8 cellular contexts compared by ENCODE assay signal in genomic region chr9:126499005-126499910, GRCh38.
DNase-seq lines count a peak whose midpoint lies in the region; ATAC-seq, FAIRE-seq and TF ChIP-seq lines count a peak whose summit lies in the region.

No MANE protein-coding gene starts in this region.

- ATAC-seq in GM21526 (IDR thresholded peaks at IDR 0.05; ENCODE audit: low FRiP score, unreplicated experiment) (no peak), GM18858 (IDR thresholded peaks at IDR 0.05; ENCODE audit: unreplicated experiment) (no peak)

- H3K4me1 ChIP-seq in DOHH2 (ENCODE audit: control insufficient read depth, low read length): peaks cover 18% of the 10 kb centered on the region
- no peaks in the 10 kb centered on the region for H3K4me1 ChIP-seq in small intestine (ENCODE audit: control insufficient read depth in 2 of 2, insufficient read depth in 1 of 2, low read depth in 1 of 2, low read length in 1 of 2)

- no peaks in the 10 kb centered on the region for H4K20me1 ChIP-seq in DOHH2 (ENCODE audit: control insufficient read depth, insufficient read depth, low read depth, low read length)

- FAIRE-seq in small intestine (lab: Jason Lieb, UNC): no peak

- H3K9me2 ChIP-seq in DOHH2 (replicated peaks; ENCODE audit: control insufficient read depth, low read length): no peaks in the 10 kb centered on the region

- H3K27ac Mint-ChIP-seq in IgD-negative memory B cell: peak overlapping the region in 1 of 3 donors; percentile 76

- peaks cover 14% of the 10 kb centered on the region for H3K27me3 Mint-ChIP-seq in IgD-negative memory B cell

- peak overlapping the region in 3 of 4 donors; percentile 23 to 89 (median 25) for H3K4me3 Mint-ChIP-seq in IgD-negative memory B cell

- no peaks in the 10 kb centered on the region for H3K36me3 ChIP-seq in DOHH2 (ENCODE audit: control insufficient read depth, low read length)
- no peaks in the 10 kb centered on the region for H3K36me3 ChIP-seq in brain microvascular endothelial cell (replicated peaks)
- H3K36me3 ChIP-seq in small intestine (ENCODE audit: control insufficient read depth in 2 of 2, insufficient read depth in 2 of 2, low read length in 2 of 2): no peaks in the 10 kb centered on the region

- H3K4me3 ChIP-seq in DOHH2 (ENCODE audit: low read length) (peak overlapping the region; percentile 67), brain microvascular endothelial cell (ENCODE audit: low read depth, low read length) (peak overlapping the region; percentile 50), small intestine (ENCODE audit: low read depth in 1 of 2, low read length in 2 of 2) (no peak overlapping the region)

- H3K9me3 Mint-ChIP-seq in IgD-negative memory B cell: no peaks in the 10 kb centered on the region

- in situ Hi-C loops in brain microvascular endothelial cell (cut with HindIII; ENCODE audit: low pct_ligation_motif_present, low sequenced_read_pairs): no loop called here

- peak; percentile 91 for TF ChIP-seq CTCF in DOHH2 (IDR thresholded peaks at IDR 0.05; ENCODE audit: low read depth, low read length, poor library complexity, severe bottlenecking)
- TF ChIP-seq CTCF in brain microvascular endothelial cell (IDR thresholded peaks at IDR 0.05; ENCODE audit: low read depth, low read length, missing control alignments): peak; percentile 87

- H3F3A ChIP-seq in DOHH2 (ENCODE audit: control insufficient read depth, insufficient read depth): no peaks in the 10 kb centered on the region

- H3K27me3 ChIP-seq in DOHH2 (ENCODE audit: control insufficient read depth, low read length): peaks cover 16% of the 10 kb centered on the region
- H3K27me3 ChIP-seq in brain microvascular endothelial cell (replicated peaks): no peaks in the 10 kb centered on the region
- peaks cover 0 to 1% of the 10 kb centered on the region in 2 donors for H3K27me3 ChIP-seq in small intestine (ENCODE audit: control insufficient read depth in 2 of 2, insufficient read depth in 2 of 2, low read length in 2 of 2)

- peaks cover 2% of the 10 kb centered on the region for H3K36me3 Mint-ChIP-seq in IgD-negative memory B cell

- no peaks in the 10 kb centered on the region for H3K9me3 ChIP-seq in DOHH2 (ENCODE audit: control insufficient read depth, insufficient read depth, low read length)
- no peaks in the 10 kb centered on the region for H3K9me3 ChIP-seq in small intestine (ENCODE audit: control insufficient read depth, low read depth)

- 3 to 9% (median 5%) methylated on average over 44 to 46 of the region's 46 CpGs for WGBS in small intestine, 3 donors

- H3K79me2 ChIP-seq in DOHH2 (ENCODE audit: control insufficient read depth, low read length): no peaks in the 10 kb centered on the region

- H3K27ac ChIP-seq in DOHH2 (ENCODE audit: low read depth, low read length) (no peak overlapping the region), brain microvascular endothelial cell (no peak overlapping the region), small intestine (ENCODE audit: low read depth in 1 of 2, low read length in 1 of 2) (no peak overlapping the region)

- peak overlapping the region; percentile 87 for H3K4me2 ChIP-seq in DOHH2 (ENCODE audit: low read length)

- DNase-seq in T-helper 1 cell (peak in 3 of 5 donors; percentile 25 to 38 (median 26)), brain microvascular endothelial cell (peak; percentile 21), iPS-NIHi11 (ENCODE audit: low spot score) (peak; percentile 67), small intestine (peak; percentile 32)

- peaks cover 0 to 5% (median 3%) of the 10 kb centered on the region in 3 donors for H3K4me1 Mint-ChIP-seq in IgD-negative memory B cell

Comparison
In these comparisons a context has a peak if more than half of its experiments do, and no peak if none do; other contexts are left out.
1. H3K4me3 ChIP-seq: peak in DOHH2 (single experiment) and brain microvascular endothelial cell (single experiment); none in small intestine (0 of 2).
2. Peak in every context shown above with its lines, with median percentiles within 50 percentile points of each other: DNase-seq.